In the genomic region with DNA sequence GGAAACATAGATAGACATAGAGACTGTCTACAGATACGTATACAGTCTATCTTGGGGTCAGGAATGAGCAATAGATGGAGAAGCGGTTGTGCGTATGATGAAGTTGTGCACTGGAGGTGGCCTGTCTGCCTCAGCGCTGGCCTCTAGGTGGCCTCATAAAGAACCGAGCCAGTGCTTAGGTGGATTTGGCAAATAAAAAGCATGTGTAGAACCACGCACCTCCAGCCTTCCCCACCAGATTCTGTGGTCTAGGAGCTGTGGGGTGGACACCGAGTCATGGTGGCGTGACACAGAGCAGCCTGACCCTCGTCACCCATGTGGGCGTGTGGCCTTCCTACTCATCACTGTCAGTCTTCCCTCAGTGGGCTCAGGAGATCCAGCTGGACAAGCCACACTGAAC, we compare ENCODE assay signal across 9 cellular contexts. TPM values are rescaled to one million over a fixed set of nuclear protein-coding genes. Genes with fewer than 3 reads are reported as not detected.
DNase-seq lines count a peak whose midpoint lies in the region; ATAC-seq and TF ChIP-seq lines count a peak whose summit lies in the region.
"Had no signal": no experiment of that assay in that cellular context is flagged by ENCODE, and none has a peak within 500 bp of the region (broad histone marks: within the 10 kb centered on the region; RNA-seq: fewer than 3 reads in every experiment).

No MANE protein-coding gene starts in this region.

- no peak overlapping the region for H3K4me3 Mint-ChIP-seq in activated naive CD8-positive, alpha-beta T cell treated with anti-CD3 and anti-CD28 coated beads for 36 hours
- no peak overlapping the region for H3K4me3 Mint-ChIP-seq in mesothelial cell of epicardium

- peak overlapping the region; percentile 87 for H3K27ac Mint-ChIP-seq in activated naive CD8-positive, alpha-beta T cell treated with anti-CD3 and anti-CD28 coated beads for 36 hours
- no peak overlapping the region for H3K27ac Mint-ChIP-seq in mesothelial cell of epicardium

- H3K36me3 Mint-ChIP-seq in activated naive CD8-positive, alpha-beta T cell treated with anti-CD3 and anti-CD28 coated beads for 36 hours = peaks cover 21% of the 10 kb centered on the region
- H3K36me3 Mint-ChIP-seq in mesothelial cell of epicardium = peaks cover 7% of the 10 kb centered on the region

- no peak for ATAC-seq in GM18498 (IDR thresholded peaks at IDR 0.05; ENCODE audit: unreplicated experiment)
- ATAC-seq in HG03571 (IDR thresholded peaks at IDR 0.05; ENCODE audit: unreplicated experiment) = no peak
- ATAC-seq in sciatic nerve = no peak

- TF ChIP-seq POLR2A in NB4 (IDR thresholded peaks at IDR 0.05; ENCODE audit: extremely low read depth, insufficient read length) = no peak

- H3K9me3 Mint-ChIP-seq in activated naive CD8-positive, alpha-beta T cell treated with anti-CD3 and anti-CD28 coated beads for 36 hours = no peaks in the 10 kb centered on the region
- H3K9me3 Mint-ChIP-seq in mesothelial cell of epicardium = no peaks in the 10 kb centered on the region

- peak; percentile 46 for TF ChIP-seq CTCF in NB4 (IDR thresholded peaks at IDR 0.05; ENCODE audit: low read depth, low read length)
- TF ChIP-seq CTCF in mesothelial cell of epicardium (IDR thresholded peaks at IDR 0.05; ENCODE audit: unreplicated experiment) = peak; percentile 42

- H3K4me3 ChIP-seq in NB4 (ENCODE audit: low read depth, low read length) = no peak overlapping the region
- H3K4me3 ChIP-seq: SJSA1 had no signal

- intact Hi-C loops in sciatic nerve (cut with DNase I) = no loop called here

- peaks cover 60% of the 10 kb centered on the region for H3K4me1 Mint-ChIP-seq in activated naive CD8-positive, alpha-beta T cell treated with anti-CD3 and anti-CD28 coated beads for 36 hours
- peaks cover 21% of the 10 kb centered on the region for H3K4me1 Mint-ChIP-seq in mesothelial cell of epicardium

- no peaks in the 10 kb centered on the region for H3K27me3 Mint-ChIP-seq in activated naive CD8-positive, alpha-beta T cell treated with anti-CD3 and anti-CD28 coated beads for 36 hours
- no peaks in the 10 kb centered on the region for H3K27me3 Mint-ChIP-seq in mesothelial cell of epicardium (ENCODE audit: low read depth)

- DNase-seq in GF-D8 (lab: John Stamatoyannopoulos, UW) = peak; percentile 40
- DNase-seq in NB4 (ENCODE audit: low read depth) = peak; percentile 48
- peak; percentile 31 for DNase-seq in activated naive CD8-positive, alpha-beta T cell treated with anti-CD3 and anti-CD28 coated beads for 36 hours
- no peak for DNase-seq in mesothelial cell of epicardium (ENCODE audit: low spot score in 2 of 2, unreplicated experiment in 2 of 2)
- no peak for DNase-seq in germinal center (ENCODE audit: low spot score)
- no peak for DNase-seq in sciatic nerve (ENCODE audit: low spot score)

RNA-seq across cellular contexts. Expression of a gene that starts 34.0 kb away (rescaled TPM):
- total RNA-seq in activated naive CD8-positive, alpha-beta T cell treated with anti-CD3 and anti-CD28 coated beads for 36 hours = 10 to 100 TPM; 39.1 to 43.7 TPM
- 62.0 to 66.5 TPM (median 62.3 TPM) in 3 replicates for total RNA-seq in mesothelial cell of epicardium
- total RNA-seq in sciatic nerve = 59.2 TPM

RNA-seq across cellular contexts. Expression of a gene that starts 52.5 kb away (rescaled TPM):
- 10 to 100 TPM; 16.6 to 17.9 TPM for total RNA-seq in activated naive CD8-positive, alpha-beta T cell treated with anti-CD3 and anti-CD28 coated beads for 36 hours
- total RNA-seq in mesothelial cell of epicardium = 45.7 to 50.0 TPM (median 49.8 TPM) in 3 replicates
- total RNA-seq in sciatic nerve = 144 TPM

Comparison
In these comparisons a context has a peak if more than half of its experiments do, and no peak if none do; other contexts are left out.
1. DNase-seq: peak in GF-D8 (single experiment), NB4 (single experiment) and activated naive CD8-positive, alpha-beta T cell treated with anti-CD3 and anti-CD28 coated beads for 36 hours (single experiment); none in mesothelial cell of epicardium (0 of 2), germinal center (single experiment) and sciatic nerve (single experiment).